18 cellular contexts compared by ENCODE assay signal in genomic region chr7:143257501-143257900, GRCh38. TPM values are rescaled to one million over a fixed set of nuclear protein-coding genes. Genes with fewer than 3 reads are reported as not detected.
A peak's percentile ranks its signal among the peaks of the same experiment; 100 is the strongest.
DNase-seq lines count a peak whose midpoint lies in the region; ATAC-seq and TF ChIP-seq lines count a peak whose summit lies in the region.
"Had no signal": no experiment of that assay in that cellular context is flagged by ENCODE, and none has a peak within 500 bp of the region (broad histone marks: within the 10 kb centered on the region; RNA-seq: fewer than 3 reads in every experiment).

No MANE protein-coding gene starts in this region.

- WGBS in GM23248 (ENCODE audit: low coverage in 1 of 2, low lambda C conversion rate in 2 of 2, missing lambda C conversion rate in 2 of 2), 2 experiments: 36% methylated on average over 5 of the region's 5 CpGs
- 81 to 91% methylated on average over 5 of the region's 5 CpGs for WGBS in testis, 2 donors

- H2AFZ ChIP-seq in GM23248: no peak overlapping the region
- H2AFZ ChIP-seq: PC-9 had no signal

- POLR2A ChIA-PET in A673 (lab: Charles Lee; ENCODE audit: low non-redundant PET): no interaction called here

- no peaks in the 10 kb centered on the region for H3K9me2 ChIP-seq in GM23248 (ENCODE audit: insufficient read depth)

- TF ChIP-seq CTCF in A673 (conservative IDR thresholded peaks at IDR 0.05; ENCODE audit: low read depth, low read length) (no peak), testis (IDR thresholded peaks at IDR 0.05) (no peak)

- H3K27me3 ChIP-seq in A673 (replicated peaks; ENCODE audit: insufficient read depth, low read depth, low read length, poor library complexity): no peaks in the 10 kb centered on the region
- H3K27me3 ChIP-seq in GM23248 (replicated peaks; ENCODE audit: insufficient read depth): no peaks in the 10 kb centered on the region
- no peaks in the 10 kb centered on the region for H3K27me3 ChIP-seq in testis
- H3K27me3 ChIP-seq: esophagus muscularis mucosa, heart left ventricle had no signal

- H3K36me3 ChIP-seq in A673 (ENCODE audit: insufficient read depth, low read length, poor library complexity, severe bottlenecking): no peaks in the 10 kb centered on the region
- no peaks in the 10 kb centered on the region for H3K36me3 ChIP-seq in GM23248 (ENCODE audit: low read depth)
- H3K36me3 ChIP-seq in testis (ENCODE audit: low read depth, missing control alignments): no peaks in the 10 kb centered on the region
- H3K36me3 ChIP-seq: esophagus muscularis mucosa, heart left ventricle had no signal

- H3K27ac ChIP-seq in A673 (ENCODE audit: low read depth, low read length, poor library complexity, severe bottlenecking) (no peak overlapping the region), GM23248 (no peak overlapping the region), testis (no peak overlapping the region)
- H3K27ac ChIP-seq: esophagus muscularis mucosa, PC-9 had no signal

- H3K9me3 Mint-ChIP-seq in activated T-helper 17 cell treated with anti-CD3 and anti-CD28 coated beads, Interleukin-2, amount 50 U/mL, for 72 hours: peaks cover 11% of the 10 kb centered on the region

- H3K27ac Mint-ChIP-seq in activated T-helper 17 cell treated with anti-CD3 and anti-CD28 coated beads, Interleukin-2, amount 50 U/mL, for 72 hours: no peak overlapping the region
- H3K27ac Mint-ChIP-seq: dendritic cell treated with granulocyte-macrophage colony-stimulating factor and Interleukin-4, amounts not matched to agents 40 ng/mL and 50 ng/mL, for 4 days; mesothelial cell of epicardium had no signal

- peak overlapping the region; percentile 83 for H3K4me3 Mint-ChIP-seq in activated T-helper 17 cell treated with anti-CD3 and anti-CD28 coated beads, Interleukin-2, amount 50 U/mL, for 72 hours
- H3K4me3 Mint-ChIP-seq: dendritic cell treated with granulocyte-macrophage colony-stimulating factor and Interleukin-4, amounts not matched to agents 40 ng/mL and 50 ng/mL, for 4 days; mesothelial cell of epicardium had no signal

- no peaks in the 10 kb centered on the region for H4K20me1 ChIP-seq in GM23248 (ENCODE audit: insufficient read depth)

- no peak for TF ChIP-seq POLR2A in testis (IDR thresholded peaks at IDR 0.05)

- H3K9me3 ChIP-seq in A673 (ENCODE audit: low read depth, low read length, poor library complexity, severe bottlenecking) (peaks cover 8% of the 10 kb centered on the region), GM23248 (ENCODE audit: low read depth) (no peaks in the 10 kb centered on the region), testis (no peaks in the 10 kb centered on the region)
- H3K9me3 ChIP-seq: esophagus muscularis mucosa, heart left ventricle had no signal

- intact Hi-C loops in A673 (cut with micrococcal nuclease; ENCODE audit: unreplicated experiment): no loop called here
- intact Hi-C loops in testis (cut with DNase I; ENCODE audit: low total_unique reads): no loop called here

- no peak for ATAC-seq in activated T-helper 17 cell treated with anti-CD3 and anti-CD28 coated beads, Interleukin-2, amount 50 U/mL, for 72 hours (replicated peaks)
- ATAC-seq: heart left ventricle, sciatic nerve, SK-N-SH treated with all-trans-retinoic acid at 6 μM for 48 hours had no signal

- no peak overlapping the region for H3K9ac ChIP-seq in GM23248

- no peak overlapping the region for H3K4me2 ChIP-seq in GM23248 (ENCODE audit: unreplicated experiment)
- H3K4me2 ChIP-seq: PC-9 had no signal

- peaks cover 43% of the 10 kb centered on the region for H3K4me1 Mint-ChIP-seq in activated T-helper 17 cell treated with anti-CD3 and anti-CD28 coated beads, Interleukin-2, amount 50 U/mL, for 72 hours
- H3K4me1 Mint-ChIP-seq: mesothelial cell of epicardium had no signal

- no TSS peak for BruUV-seq in A673 (replicated peaks; lab: Mats Ljungman, UMichigan)

- H3K27me3 Mint-ChIP-seq in activated T-helper 17 cell treated with anti-CD3 and anti-CD28 coated beads, Interleukin-2, amount 50 U/mL, for 72 hours: no peaks in the 10 kb centered on the region
- H3K27me3 Mint-ChIP-seq: dendritic cell treated with granulocyte-macrophage colony-stimulating factor and Interleukin-4, amounts not matched to agents 40 ng/mL and 50 ng/mL, for 4 days had no signal

- H3F3A ChIP-seq in GM23248 (ENCODE audit: insufficient read depth): no peaks in the 10 kb centered on the region

- DNase-seq in A673 (ENCODE audit: low spot score) (peak; percentile 39), GM23248 (peak; percentile 30), NCI-H187 treated with DMSO at 0.1 percent for 48 hours (lab: John Stamatoyannopoulos, UW) (no peak), testis (no peak), pons (ENCODE audit: low spot score) (no peak)
- DNase-seq: activated CD8-positive, alpha-beta memory T cell treated with anti-CD3 and anti-CD28 coated beads for 24 hours; heart left ventricle; NCI-H1092; NCI-H748 treated with DMSO at 0.1 percent for 48 hours; occipital lobe; PC-9 had no signal

- CTCF ChIA-PET in A673 (lab: Charles Lee): no interaction called here

- H3K4me3 ChIP-seq in A673 (ENCODE audit: low read depth, low read length, poor library complexity, severe bottlenecking) (no peak overlapping the region), GM23248 (no peak overlapping the region), testis (no peak overlapping the region)
- H3K4me3 ChIP-seq: esophagus muscularis mucosa, heart left ventricle, PC-9 had no signal

- in situ Hi-C loops in GM23248 (cut with MboI): no loop called here

- H3K4me1 ChIP-seq in A673 (ENCODE audit: insufficient read depth, low read length, poor library complexity, severe bottlenecking) (no peaks in the 10 kb centered on the region), GM23248 (ENCODE audit: insufficient read depth) (no peaks in the 10 kb centered on the region), testis (no peaks in the 10 kb centered on the region)

- no peaks in the 10 kb centered on the region for H3K36me3 Mint-ChIP-seq in activated T-helper 17 cell treated with anti-CD3 and anti-CD28 coated beads, Interleukin-2, amount 50 U/mL, for 72 hours (ENCODE audit: low read depth)

- no peaks in the 10 kb centered on the region for H3K79me2 ChIP-seq in GM23248 (ENCODE audit: insufficient read depth)

RNA-seq across cellular contexts. Expression of gene GSTK1, which starts 5.7 kb away (rescaled TPM):
- 43.1 and 50.8 TPM in 2 replicates for total RNA-seq in A673 (2021)
- 119 and 132 TPM in 2 replicates for total RNA-seq in GM23248 (2014; rRNA removed; shearing (Covaris generic))
- polyA plus RNA-seq in GM23248 (2016; fragmentation: Nextera tagmentation; extraction: Ambion mirVana): 149 and 153 TPM in 2 replicates
- 100 to 1,000 TPM; 214 to 269 TPM for total RNA-seq in activated T-helper 17 cell treated with anti-CD3 and anti-CD28 coated beads, Interleukin-2, amount 50 U/mL, for 72 hours
- 100 to 1,000 TPM; 105 to 136 TPM for total RNA-seq in testis
- 169 TPM for polyA plus RNA-seq in testis (ENCODE audit: insufficient read depth, low read depth, low replicate concordance)

RNA-seq across cellular contexts. Expression of gene TMEM139, which starts 27.3 kb away (rescaled TPM):
- total RNA-seq in A673 (2021): not detected in 2 replicates
- total RNA-seq in GM23248 (2014; rRNA removed; shearing (Covaris generic)): not detected in 2 replicates
- not detected in 2 replicates for polyA plus RNA-seq in GM23248 (2016; fragmentation: Nextera tagmentation; extraction: Ambion mirVana)
- 1 to 10 TPM in 1 of 2 donors, under 1 TPM in 1; 0.86 to 1.9 TPM for total RNA-seq in activated T-helper 17 cell treated with anti-CD3 and anti-CD28 coated beads, Interleukin-2, amount 50 U/mL, for 72 hours
- 1 to 10 TPM; 1.1 to 2.2 TPM for total RNA-seq in testis
- polyA plus RNA-seq in testis (ENCODE audit: insufficient read depth, low read depth, low replicate concordance): 5.3 TPM

RNA-seq across cellular contexts. Expression of gene CASP2, which starts 30.6 kb away (rescaled TPM):
- 57.8 and 76.8 TPM in 2 replicates for total RNA-seq in A673 (2021)
- 9.2 and 12.9 TPM in 2 replicates for total RNA-seq in GM23248 (2014; rRNA removed; shearing (Covaris generic))
- polyA plus RNA-seq in GM23248 (2016; fragmentation: Nextera tagmentation; extraction: Ambion mirVana): 12.4 and 13.1 TPM in 2 replicates
- 100 to 1,000 TPM; 110 to 119 TPM for total RNA-seq in activated T-helper 17 cell treated with anti-CD3 and anti-CD28 coated beads, Interleukin-2, amount 50 U/mL, for 72 hours
- total RNA-seq in testis: 10 to 100 TPM; 23.6 to 26.5 TPM
- 20.7 TPM for polyA plus RNA-seq in testis (ENCODE audit: insufficient read depth, low read depth, low replicate concordance)

RNA-seq across cellular contexts. Expression of gene TAS2R40, which starts 35.7 kb away (rescaled TPM):
- total RNA-seq in A673 (2021) (not detected in 2 replicates), testis (not detected)
- total RNA-seq in GM23248 (2014; rRNA removed; shearing (Covaris generic)): not detected in 2 replicates
- polyA plus RNA-seq in GM23248 (2016; fragmentation: Nextera tagmentation; extraction: Ambion mirVana) (not detected in 2 replicates), testis (ENCODE audit: insufficient read depth, low read depth, low replicate concordance) (not detected)
- not detected for total RNA-seq in activated T-helper 17 cell treated with anti-CD3 and anti-CD28 coated beads, Interleukin-2, amount 50 U/mL, for 72 hours
- total RNA-seq: esophagus muscularis mucosa, heart left ventricle, mesothelial cell of epicardium, occipital lobe, PC-9, sciatic nerve had no signal
- polyA plus RNA-seq: heart left ventricle, keratinocyte had no signal

RNA-seq across cellular contexts. Expression of gene CLCN1, which starts 58.4 kb away (rescaled TPM):
- not detected in 2 replicates for total RNA-seq in A673 (2021)
- not detected in 2 replicates for total RNA-seq in GM23248 (2014; rRNA removed; shearing (Covaris generic))
- polyA plus RNA-seq in GM23248 (2016; fragmentation: Nextera tagmentation; extraction: Ambion mirVana): not detected in 2 replicates
- under 1 TPM in 1 of 2 donors, not detected in 1; 0.11 TPM for total RNA-seq in activated T-helper 17 cell treated with anti-CD3 and anti-CD28 coated beads, Interleukin-2, amount 50 U/mL, for 72 hours
- total RNA-seq in testis: 1 to 10 TPM; 1.1 to 1.4 TPM
- polyA plus RNA-seq in testis (ENCODE audit: insufficient read depth, low read depth, low replicate concordance): 2.7 TPM
- total RNA-seq: esophagus muscularis mucosa, PC-9, sciatic nerve had no signal
- polyA plus RNA-seq: keratinocyte had no signal

Comparison
In these comparisons a context has a peak if more than half of its experiments do, and no peak if none do; other contexts are left out.
1. DNase-seq: peak in A673 (single experiment) and GM23248 (single experiment); none in NCI-H187 treated with DMSO at 0.1 percent for 48 hours (single experiment), testis (single experiment) and pons (single experiment).